In the genomic region with DNA sequence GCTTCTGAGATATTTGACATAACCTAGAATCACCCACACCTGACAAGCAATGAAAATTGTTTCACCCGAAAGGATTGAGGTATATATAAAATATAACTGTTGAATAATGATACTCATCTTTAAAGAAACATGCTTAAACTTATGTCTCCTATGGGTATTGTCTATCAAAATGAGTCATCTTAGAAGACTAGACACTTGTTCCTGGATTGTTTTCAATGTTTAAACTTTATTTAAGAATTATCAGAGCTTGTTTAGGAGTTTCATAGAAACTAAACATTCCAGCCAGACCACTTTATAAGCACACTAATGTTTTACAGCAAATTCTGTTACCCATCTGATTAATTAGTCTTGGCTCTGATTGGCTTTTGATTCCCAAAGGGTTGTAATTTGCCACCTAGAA, we compare ENCODE assay signal across 26 cellular contexts.
"Had no signal": no experiment of that assay in that cellular context is flagged by ENCODE, and none has a peak within 500 bp of the region (broad histone marks: within the 10 kb centered on the region; RNA-seq: fewer than 3 reads in every experiment).

No MANE protein-coding gene starts in this region.

- H3K9ac ChIP-seq: SK-N-SH had no signal

- H3K4me2 ChIP-seq: SK-N-SH had no signal

- DNase-seq: activated CD4-positive, alpha-beta T cell treated with anti-CD3 and anti-CD28 coated beads, Interleukin-2, amount 10 ng/mL, durations not matched to agents 7 days and 5 days; activated CD4-positive, CD25-positive, alpha-beta regulatory T cell treated with anti-CD3 and anti-CD28 coated beads, Interleukin-2, amount 50 U/mL, for 72 hours; activated naive CD4-positive, alpha-beta T cell treated with Interleukin-2 at 50 U/mL for 16 hours; effector CD4-positive, alpha-beta T cell; head of caudate nucleus; hippocampal formation; immature natural killer cell; kidney; midbrain; naive thymus-derived CD8-positive, alpha-beta T cell; nucleus accumbens; pancreas; retina; SK-N-SH; stimulated activated CD4-positive, alpha-beta T cell treated with anti-CD3 and anti-CD28 coated beads, Interleukin-12 subunit alpha, Interleukin-12 subunit beta, amount 100 ng/mL, for 4 hours; stimulated activated CD4-positive, alpha-beta T cell treated with anti-CD3 and anti-CD28 coated beads, Interleukin-4, amount 100 ng/mL, for 1 hour; stomach; SW 1271; T-helper 17 cell; T1000; thyroid gland; upper lobe of left lung had no signal

- H3K4me3 Mint-ChIP-seq: activated CD4-positive, alpha-beta T cell treated with anti-CD3 and anti-CD28 coated beads, Interleukin-2, amount 10 ng/mL, durations not matched to agents 7 days and 5 days; immature natural killer cell; naive thymus-derived CD8-positive, alpha-beta T cell; neural crest cell; T-helper 17 cell had no signal

- H3K27me3 Mint-ChIP-seq: activated CD4-positive, alpha-beta T cell treated with anti-CD3 and anti-CD28 coated beads, Interleukin-2, amount 10 ng/mL, durations not matched to agents 7 days and 5 days; naive thymus-derived CD8-positive, alpha-beta T cell; T-helper 17 cell had no signal

- H3K4me1 Mint-ChIP-seq: immature natural killer cell, neural crest cell had no signal

- H3K27me3 ChIP-seq: pancreas, stomach, thyroid gland, upper lobe of left lung had no signal

- H3K27ac Mint-ChIP-seq: T-helper 17 cell had no signal

- H3K9me3 ChIP-seq: pancreas, prostate gland, SK-N-SH, stomach, thyroid gland, upper lobe of left lung had no signal

- H3K4me3 ChIP-seq: pancreas, prostate gland, skin epidermis, stomach, thyroid gland, upper lobe of left lung had no signal

- ATAC-seq: naive thymus-derived CD8-positive, alpha-beta T cell; sciatic nerve; T-helper 17 cell had no signal

- H3K9me2 ChIP-seq: SK-N-SH had no signal

- H3K4me1 ChIP-seq: prostate gland, thyroid gland, upper lobe of left lung had no signal

- H3K9me3 Mint-ChIP-seq: activated CD4-positive, alpha-beta T cell treated with anti-CD3 and anti-CD28 coated beads, Interleukin-2, amount 10 ng/mL, durations not matched to agents 7 days and 5 days; immature natural killer cell; naive thymus-derived CD8-positive, alpha-beta T cell; neural crest cell had no signal

- H3K27ac ChIP-seq: pancreas, skin epidermis, thyroid gland, upper lobe of left lung had no signal
